In genomic region chr1:54701066-54701465, GRCh38 we compare ENCODE assay signal across 33 cellular contexts. TPM values are rescaled to one million over a fixed set of nuclear protein-coding genes. Genes with fewer than 3 reads are reported as not detected.
"Had no signal": no experiment of that assay in that cellular context is flagged by ENCODE, and none has a peak within 500 bp of the region (broad histone marks: within the 10 kb centered on the region; RNA-seq: fewer than 3 reads in every experiment).

No MANE protein-coding gene starts in this region.

- H3K4me1 Mint-ChIP-seq: activated B cell treated with CpG ODN at 0.5 μM for 24 hours; activated CD4-positive, alpha-beta memory T cell treated with anti-CD3 and anti-CD28 coated beads, Interleukin-2, amount 10 ng/mL, durations not matched to agents 7 days and 5 days; activated CD4-positive, alpha-beta T cell treated with anti-CD3 and anti-CD28 coated beads, Interleukin-2, amount 10 ng/mL, durations not matched to agents 7 days and 5 days; activated T-helper 17 cell treated with anti-CD3 and anti-CD28 coated beads, Interleukin-2, amount 50 U/mL, for 72 hours; T-cell had no signal

- ATAC-seq: activated T-cell treated with anti-CD3 and anti-CD28 coated beads, Interleukin-2, amount 50 U/mL, for 4 hours; activated T-helper 17 cell treated with anti-CD3 and anti-CD28 coated beads, Interleukin-2, amount 50 U/mL, for 72 hours; gastroesophageal sphincter; T-cell had no signal

- H3K4me3 Mint-ChIP-seq: activated B cell treated with CpG ODN at 0.5 μM for 24 hours; activated CD4-positive, alpha-beta memory T cell treated with anti-CD3 and anti-CD28 coated beads, Interleukin-2, amount 10 ng/mL, durations not matched to agents 7 days and 5 days; activated CD4-positive, alpha-beta T cell treated with anti-CD3 and anti-CD28 coated beads, Interleukin-2, amount 10 ng/mL, durations not matched to agents 7 days and 5 days; activated naive CD8-positive, alpha-beta T cell; activated T-cell treated with anti-CD3 and anti-CD28 coated beads, Interleukin-2, amount 50 U/mL, for 4 hours; activated T-helper 17 cell treated with anti-CD3 and anti-CD28 coated beads, Interleukin-2, amount 50 U/mL, for 72 hours; T-cell; T-helper 1 cell treated with Interleukin-12 subunit alpha and Interleukin-12 subunit beta and Interleukin-4 antibody, amounts not matched to agents 30 μg/mL and 1 μg/mL, for 36 hours; T-helper 2 cell treated with Interferon-gamma antibody and Interleukin-4, amounts not matched to agents 5 μg/mL and 100 μg/mL, for 36 hours had no signal

- DNase-seq: activated B cell treated with CpG ODN at 0.5 μM for 24 hours; activated CD4-positive, alpha-beta memory T cell treated with anti-CD3 and anti-CD28 coated beads, Interleukin-2, amount 10 ng/mL, durations not matched to agents 7 days and 5 days; activated CD4-positive, alpha-beta T cell treated with anti-CD3 and anti-CD28 coated beads for 1 hour; activated CD4-positive, alpha-beta T cell treated with anti-CD3 and anti-CD28 coated beads for 4 hours; activated CD4-positive, alpha-beta T cell treated with anti-CD3 and anti-CD28 coated beads, Interleukin-2, amount 10 ng/mL, durations not matched to agents 7 days and 5 days; activated CD4-positive, alpha-beta T cell treated with anti-CD3 and anti-CD28 coated beads, Interleukin-2, amount 50 U/mL, for 4 hours; activated gamma-delta T cell; activated naive CD4-positive, alpha-beta T cell; activated naive CD4-positive, alpha-beta T cell treated with anti-CD3 and anti-CD28 coated beads, Interleukin-2, amount 50 U/mL, for 16 hours; activated T-cell treated with anti-CD3 and anti-CD28 coated beads, Interleukin-2, amount 50 U/mL, for 4 hours; amniotic stem cell; anterior cingulate cortex; brain microvascular endothelial cell; caudate nucleus; colonic mucosa; effector CD8-positive, alpha-beta T cell; esophagus squamous epithelium; foreskin melanocyte; SW 1271; T-cell; T1000; WERI-Rb-1 had no signal

- H3K9me3 ChIP-seq: colonic mucosa, esophagus squamous epithelium, gastroesophageal sphincter had no signal

- H3K9me3 Mint-ChIP-seq: activated B cell treated with CpG ODN at 0.5 μM for 24 hours; activated CD4-positive, alpha-beta memory T cell treated with anti-CD3 and anti-CD28 coated beads, Interleukin-2, amount 10 ng/mL, durations not matched to agents 7 days and 5 days; activated CD4-positive, alpha-beta T cell treated with anti-CD3 and anti-CD28 coated beads, Interleukin-2, amount 10 ng/mL, durations not matched to agents 7 days and 5 days; activated T-cell treated with anti-CD3 and anti-CD28 coated beads, Interleukin-2, amount 50 U/mL, for 4 hours; activated T-helper 17 cell treated with anti-CD3 and anti-CD28 coated beads, Interleukin-2, amount 50 U/mL, for 72 hours; T-cell; T-helper 1 cell treated with Interleukin-12 subunit alpha and Interleukin-12 subunit beta and Interleukin-4 antibody, amounts not matched to agents 30 μg/mL and 1 μg/mL, for 36 hours; T-helper 2 cell treated with Interferon-gamma antibody and Interleukin-4, amounts not matched to agents 5 μg/mL and 100 μg/mL, for 36 hours had no signal

- H3K4me3 ChIP-seq: colonic mucosa, esophagus squamous epithelium, gastroesophageal sphincter had no signal

- H3K27ac Mint-ChIP-seq: activated B cell treated with CpG ODN at 0.5 μM for 24 hours; activated CD4-positive, alpha-beta memory T cell treated with anti-CD3 and anti-CD28 coated beads, Interleukin-2, amount 10 ng/mL, durations not matched to agents 7 days and 5 days; activated CD4-positive, alpha-beta T cell treated with anti-CD3 and anti-CD28 coated beads, Interleukin-2, amount 10 ng/mL, durations not matched to agents 7 days and 5 days; activated naive CD8-positive, alpha-beta T cell; activated T-helper 17 cell treated with anti-CD3 and anti-CD28 coated beads, Interleukin-2, amount 50 U/mL, for 72 hours; T-cell; T-helper 1 cell treated with Interleukin-12 subunit alpha and Interleukin-12 subunit beta and Interleukin-4 antibody, amounts not matched to agents 30 μg/mL and 1 μg/mL, for 36 hours; T-helper 2 cell treated with Interferon-gamma antibody and Interleukin-4, amounts not matched to agents 5 μg/mL and 100 μg/mL, for 36 hours had no signal

- H3K36me3 Mint-ChIP-seq: activated naive CD8-positive, alpha-beta T cell; T-cell had no signal

- H3K36me3 ChIP-seq: brain microvascular endothelial cell, colonic mucosa, esophagus squamous epithelium, WERI-Rb-1 had no signal

- FAIRE-seq: astrocyte, bronchial epithelial cell, endometrium, endothelial cell of umbilical vein had no signal

- H3K27ac ChIP-seq: brain microvascular endothelial cell, colonic mucosa, epithelial cell of prostate, esophagus squamous epithelium, gastroesophageal sphincter, WERI-Rb-1 had no signal

- H3K27me3 ChIP-seq: colonic mucosa, esophagus squamous epithelium, gastroesophageal sphincter had no signal

- H3K4me1 ChIP-seq: colonic mucosa, esophagus squamous epithelium, gastroesophageal sphincter had no signal

RNA-seq across cellular contexts. Expression of gene MROH7, which starts 59.5 kb away (rescaled TPM):
- total RNA-seq: activated B cell treated with CpG ODN at 0.5 μM for 24 hours, astrocyte, glomerular endothelial cell had no signal
